In genomic region chr17:14304222-14304844, GRCh38 we compare ENCODE assay signal across 10 cellular contexts. TPM values are rescaled to one million over a fixed set of nuclear protein-coding genes. Genes with fewer than 3 reads are reported as not detected.
DNase-seq lines count a peak whose midpoint lies in the region; ATAC-seq and TF ChIP-seq lines count a peak whose summit lies in the region.
"Had no signal": no experiment of that assay in that cellular context is flagged by ENCODE, and none has a peak within 500 bp of the region (broad histone marks: within the 10 kb centered on the region; RNA-seq: fewer than 3 reads in every experiment).

No MANE protein-coding gene starts in this region.

- H3K4ac ChIP-seq in mesendoderm (ENCODE audit: low read depth, low read length): no peak overlapping the region

- H2BK5ac ChIP-seq in mesendoderm (ENCODE audit: low read length): no peak overlapping the region

- no peak for TF ChIP-seq POLR2A in vagina (IDR thresholded peaks at IDR 0.05)

- no peak for ATAC-seq in stimulated activated naive CD8-positive, alpha-beta T cell treated with anti-CD3 and anti-CD28 coated beads, Interleukin-15, Interleukin-2, amounts not matched to agents 100 U/mL and 50 U/mL, for 24 hours
- no peak for ATAC-seq in activated CD8-positive, alpha-beta memory T cell treated with anti-CD3 and anti-CD28 coated beads, Interleukin-2, amount 10 ng/mL, durations not matched to agents 7 days and 5 days
- ATAC-seq in HG02970 (IDR thresholded peaks at IDR 0.05; ENCODE audit: low FRiP score, unreplicated experiment): no peak

- H4K5ac ChIP-seq in mesendoderm (ENCODE audit: low read length): no peak overlapping the region

- H3K36me3 ChIP-seq in mesendoderm (ENCODE audit: control insufficient read depth, insufficient read depth, low read length) (no peaks in the 10 kb centered on the region), vagina (no peaks in the 10 kb centered on the region)

- no peak for DNase-seq in stimulated activated naive CD8-positive, alpha-beta T cell treated with anti-CD3 and anti-CD28 coated beads, Interleukin-15, Interleukin-2, amounts not matched to agents 100 U/mL and 50 U/mL, for 24 hours
- peak; percentile 17 for DNase-seq in choroid plexus epithelial cell (ENCODE audit: low read depth)
- DNase-seq in mesendoderm: no peak
- peak in 1 of 2 donors; percentile 64 for DNase-seq in vagina (ENCODE audit: extremely low spot score in 2 of 2)
- DNase-seq in GM13976 (ENCODE audit: low spot score): no peak
- DNase-seq in activated CD8-positive, alpha-beta memory T cell treated with anti-CD3 and anti-CD28 coated beads, Interleukin-2, amount 10 ng/mL, durations not matched to agents 7 days and 5 days: no peak
- DNase-seq: NCI-H1092 had no signal

- H3K4me3 Mint-ChIP-seq in stimulated activated naive CD8-positive, alpha-beta T cell treated with anti-CD3 and anti-CD28 coated beads, Interleukin-15, Interleukin-2, amounts not matched to agents 100 ng/mL and 50 ng/mL, for 24 hours: peak overlapping the region; percentile 71
- no peak overlapping the region for H3K4me3 Mint-ChIP-seq in activated CD8-positive, alpha-beta memory T cell treated with anti-CD3 and anti-CD28 coated beads, Interleukin-2, amount 10 ng/mL, durations not matched to agents 7 days and 5 days

- H4K8ac ChIP-seq in mesendoderm (ENCODE audit: low read depth, low read length): no peak overlapping the region

- H3K18ac ChIP-seq in mesendoderm (ENCODE audit: low read length): peak overlapping the region; percentile 4

- peaks cover 12% of the 10 kb centered on the region for H3K36me3 Mint-ChIP-seq in stimulated activated naive CD8-positive, alpha-beta T cell treated with anti-CD3 and anti-CD28 coated beads, Interleukin-15, Interleukin-2, amounts not matched to agents 100 ng/mL and 50 ng/mL, for 24 hours (ENCODE audit: low read depth)
- H3K36me3 Mint-ChIP-seq in activated CD8-positive, alpha-beta memory T cell treated with anti-CD3 and anti-CD28 coated beads, Interleukin-2, amount 10 ng/mL, durations not matched to agents 7 days and 5 days: peaks cover 4% of the 10 kb centered on the region

- peak overlapping the region; percentile 77 for H3K4me3 ChIP-seq in choroid plexus epithelial cell (ENCODE audit: low read depth, low read length)
- H3K4me3 ChIP-seq in mesendoderm (ENCODE audit: low read length): peak overlapping the region; percentile 37
- H3K4me3 ChIP-seq in vagina: peak overlapping the region; percentile 73 to 75
- H3K4me3 ChIP-seq: SK-N-MC had no signal

- intact Hi-C loops in vagina (cut with DNase I): loop anchor here (5.0 to 10.0 kb wide), 2 partner anchors 567 to 710 kb away; no protein-coding TSS in a partner anchor

- no peak overlapping the region for H2BK120ac ChIP-seq in mesendoderm (ENCODE audit: low read depth, low read length)

- TF ChIP-seq CTCF in choroid plexus epithelial cell (conservative IDR thresholded peaks at IDR 0.05; ENCODE audit: low read depth, low read length) (no peak), vagina (IDR thresholded peaks at IDR 0.05) (no peak), GM13976 (IDR thresholded peaks at IDR 0.05; ENCODE audit: borderline replicate concordance, control extremely low read depth, extremely low read depth, insufficient read depth, missing control alignments) (no peak)

- no peak overlapping the region for H3K23ac ChIP-seq in mesendoderm (ENCODE audit: low read length)

- peak overlapping the region; percentile 83 for H3K4me2 ChIP-seq in mesendoderm (ENCODE audit: low read length)

- no peak overlapping the region for H2AK5ac ChIP-seq in mesendoderm (ENCODE audit: low read length)

- H3K4me1 ChIP-seq in mesendoderm (ENCODE audit: control insufficient read depth, low read depth, low read length): peaks cover 10% of the 10 kb centered on the region
- H3K4me1 ChIP-seq in vagina: peaks cover 68% of the 10 kb centered on the region

- H3K79me2 ChIP-seq in mesendoderm (ENCODE audit: control insufficient read depth, insufficient read depth, low read length): peaks cover 32% of the 10 kb centered on the region

- H3K27ac Mint-ChIP-seq in stimulated activated naive CD8-positive, alpha-beta T cell treated with anti-CD3 and anti-CD28 coated beads, Interleukin-15, Interleukin-2, amounts not matched to agents 100 ng/mL and 50 ng/mL, for 24 hours: peak overlapping the region; percentile 60
- no peak overlapping the region for H3K27ac Mint-ChIP-seq in activated CD8-positive, alpha-beta memory T cell treated with anti-CD3 and anti-CD28 coated beads, Interleukin-2, amount 10 ng/mL, durations not matched to agents 7 days and 5 days

- H3K9me3 Mint-ChIP-seq in stimulated activated naive CD8-positive, alpha-beta T cell treated with anti-CD3 and anti-CD28 coated beads, Interleukin-15, Interleukin-2, amounts not matched to agents 100 ng/mL and 50 ng/mL, for 24 hours: no peaks in the 10 kb centered on the region
- H3K9me3 Mint-ChIP-seq in activated CD8-positive, alpha-beta memory T cell treated with anti-CD3 and anti-CD28 coated beads, Interleukin-2, amount 10 ng/mL, durations not matched to agents 7 days and 5 days (ENCODE audit: low read depth): no peaks in the 10 kb centered on the region

- H3K27ac ChIP-seq in mesendoderm (ENCODE audit: low read depth, low read length) (no peak overlapping the region), vagina (peak overlapping the region; percentile 85)
- H3K27ac ChIP-seq: SK-N-MC had no signal

- H2BK15ac ChIP-seq in mesendoderm (replicated peaks; ENCODE audit: low read depth): no peak overlapping the region

- no CpG with 5 or more reads among the region's 22 CpGs for WGBS in mesendoderm (ENCODE audit: extremely low coverage, insufficient coverage, low lambda C conversion rate)

- CTCF ChIA-PET in activated CD8-positive, alpha-beta memory T cell treated with anti-CD3 and anti-CD28 coated beads, Interleukin-2, amount 10 ng/mL, durations not matched to agents 7 days and 5 days (lab: Charles Lee): interaction anchor here (1.5 to 3.8 kb wide), 2 partner anchors 92 to 708 kb away, joined by 3 to 48 read pairs; no protein-coding TSS in a partner anchor

- H3K27me3 Mint-ChIP-seq in stimulated activated naive CD8-positive, alpha-beta T cell treated with anti-CD3 and anti-CD28 coated beads, Interleukin-15, Interleukin-2, amounts not matched to agents 100 ng/mL and 50 ng/mL, for 24 hours: peaks cover under 1% of the 10 kb centered on the region
- H3K27me3 Mint-ChIP-seq in activated CD8-positive, alpha-beta memory T cell treated with anti-CD3 and anti-CD28 coated beads, Interleukin-2, amount 10 ng/mL, durations not matched to agents 7 days and 5 days: peaks cover 19% of the 10 kb centered on the region

- in situ Hi-C loops in GM13976 (cut with MboI; ENCODE audit: low sequenced_read_pairs, unreplicated experiment): no loop called here

- peaks cover 77% of the 10 kb centered on the region for H3K4me1 Mint-ChIP-seq in stimulated activated naive CD8-positive, alpha-beta T cell treated with anti-CD3 and anti-CD28 coated beads, Interleukin-15, Interleukin-2, amounts not matched to agents 100 ng/mL and 50 ng/mL, for 24 hours (ENCODE audit: low read depth)
- H3K4me1 Mint-ChIP-seq in activated CD8-positive, alpha-beta memory T cell treated with anti-CD3 and anti-CD28 coated beads, Interleukin-2, amount 10 ng/mL, durations not matched to agents 7 days and 5 days: peaks cover 53% of the 10 kb centered on the region

- peaks cover 9% of the 10 kb centered on the region for H3K79me1 ChIP-seq in mesendoderm (ENCODE audit: low read length)

- H3K56ac ChIP-seq in mesendoderm (ENCODE audit: low read length): peak overlapping the region; percentile 66

- H3K9me3 ChIP-seq in vagina: no peaks in the 10 kb centered on the region

- H3K9ac ChIP-seq in mesendoderm (ENCODE audit: low read length): peak overlapping the region; percentile 74

- H3K27me3 ChIP-seq in mesendoderm (ENCODE audit: insufficient read depth, low read length, poor library complexity) (peaks cover 4% of the 10 kb centered on the region), vagina (no peaks in the 10 kb centered on the region)

RNA-seq across cellular contexts. Expression of gene HS3ST3B1, which starts 3.5 kb away (rescaled TPM):
- polyA plus RNA-seq in mesendoderm (2013, experiment 1 of 2): 2.8 TPM
- polyA plus RNA-seq in mesendoderm (2013, experiment 2 of 2): 2.8 TPM
- total RNA-seq in vagina: 5.9 TPM
- 10 to 100 TPM in 1 of 2 experiments, 1 to 10 TPM in 1; 6.9 to 24.9 TPM for total RNA-seq in activated CD8-positive, alpha-beta memory T cell treated with anti-CD3 and anti-CD28 coated beads, Interleukin-2, amount 10 ng/mL, durations not matched to agents 7 days and 5 days
